Comparison of ENCODE assay signal across 8 cellular contexts in the genomic region with DNA sequence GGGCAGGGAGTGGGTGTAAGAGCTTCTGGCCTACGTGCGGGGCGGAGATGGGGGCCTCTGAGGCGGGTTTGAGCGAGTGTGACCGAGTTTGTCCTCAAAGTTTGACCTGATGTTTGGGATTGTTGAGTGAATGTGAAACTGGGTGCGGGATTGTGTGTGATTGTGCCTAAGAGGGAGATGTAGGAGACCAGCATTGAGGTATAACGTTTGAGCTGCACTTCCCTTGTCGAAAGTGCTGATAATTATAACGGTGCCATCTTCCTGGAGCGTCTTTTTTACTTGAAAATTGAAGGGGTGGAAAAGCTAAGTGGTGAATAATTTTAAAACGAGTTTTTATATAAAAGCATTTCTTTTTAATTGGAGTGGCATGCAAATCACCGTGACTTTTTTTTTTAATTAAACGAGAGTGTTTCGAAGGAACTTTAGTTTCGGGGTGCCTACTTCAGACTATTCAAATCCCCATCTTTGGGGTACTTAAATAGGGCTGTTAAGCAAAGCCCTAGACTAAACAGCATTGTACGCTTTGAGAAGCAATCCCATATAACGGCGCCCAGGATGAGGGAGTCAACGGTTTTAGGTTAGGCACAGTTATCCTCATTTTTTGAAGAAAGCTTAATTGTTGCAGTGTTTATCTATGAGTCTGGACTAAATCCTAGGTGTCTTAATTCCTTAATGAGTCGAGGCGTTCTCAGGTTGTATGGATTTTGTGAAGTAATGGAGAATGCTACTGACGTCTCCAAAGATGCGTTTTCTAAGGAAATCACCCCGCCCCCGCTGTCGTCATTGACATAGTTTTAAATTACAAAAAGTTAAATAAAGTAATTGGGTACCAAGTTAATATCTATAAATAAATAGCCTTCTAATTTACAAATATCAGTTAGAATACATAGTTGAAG. TPM values are rescaled to one million over a fixed set of nuclear protein-coding genes. Genes with fewer than 3 reads are reported as not detected.
DNase-seq lines count a peak whose midpoint lies in the region; ATAC-seq and TF ChIP-seq lines count a peak whose summit lies in the region.

No MANE protein-coding gene starts in this region.

- H3K27ac ChIP-seq in SK-N-SH (ENCODE audit: low read depth in 2 of 2, low read length in 1 of 2), result peak overlapping the region; percentile 82 to 87
- peak overlapping the region; percentile 93 to 99 for H3K27ac ChIP-seq in esophagus (ENCODE audit: low read depth in 2 of 2, low read length in 1 of 2)
- H3K27ac ChIP-seq in osteoblast (ENCODE audit: low read depth, low read length), result peak overlapping the region; percentile 94

- no peak for TF ChIP-seq EP300 in SK-N-SH (IDR thresholded peaks at IDR 0.05; ENCODE audit: borderline replicate concordance in 1 of 2, low read depth in 1 of 2, low read length in 1 of 2)

- H3K27me3 ChIP-seq in SK-N-SH (ENCODE audit: insufficient read depth) (no peaks in the 10 kb centered on the region), esophagus (ENCODE audit: control insufficient read depth in 1 of 2, insufficient read depth in 2 of 2, low read length in 2 of 2) (no peaks in the 10 kb centered on the region), osteoblast (ENCODE audit: insufficient read depth, low read length) (no peaks in the 10 kb centered on the region)

- H3K4me1 ChIP-seq in SK-N-SH (ENCODE audit: control insufficient read depth in 1 of 2, insufficient read depth in 2 of 2, low read depth in 1 of 2, low read length in 1 of 2) (peaks cover 4% of the 10 kb centered on the region in 2 experiments; a peak in 2 of 4 replicates), esophagus (ENCODE audit: control insufficient read depth in 2 of 2, insufficient read depth in 2 of 2, low read length in 1 of 2) (peaks cover 0 to 5% of the 10 kb centered on the region in 2 donors), osteoblast (ENCODE audit: insufficient read depth, low read length) (no peaks in the 10 kb centered on the region)

- WGBS in SK-N-SH (ENCODE audit: low lambda C conversion rate), result 2% methylated on average over 27 of the region's 27 CpGs
- WGBS in esophagus, 2 donors, result 1% methylated on average over 27 of the region's 27 CpGs

- TF ChIP-seq CTCF in SK-N-SH (IDR thresholded peaks at IDR 0.05) (no peak), osteoblast (IDR thresholded peaks at IDR 0.05; ENCODE audit: extremely low read depth, low read depth, low read length) (no peak)

- H3K36me3 ChIP-seq in SK-N-SH (replicated peaks in 1 of 2; ENCODE audit: control insufficient read depth in 1 of 2, insufficient read depth in 2 of 2, low read length in 1 of 2), result peaks cover 0 to 32% of the 10 kb centered on the region in 2 experiments
- no peaks in the 10 kb centered on the region for H3K36me3 ChIP-seq in esophagus (ENCODE audit: control insufficient read depth in 2 of 2, insufficient read depth in 2 of 2, low read length in 1 of 2)
- H3K36me3 ChIP-seq in osteoblast (ENCODE audit: insufficient read depth, low read length), result peaks cover 15% of the 10 kb centered on the region

- CTCF ChIA-PET in SK-N-SH (lab: Yijun Ruan, JAX), result interaction anchor here (1.1 to 1.3 kb wide), 2 partner anchors 30 to 162 kb away, joined by 3 to 4 read pairs; no protein-coding TSS in a partner anchor

- H3K9me3 ChIP-seq in SK-N-SH, result no peaks in the 10 kb centered on the region
- H3K9me3 ChIP-seq in esophagus (ENCODE audit: control insufficient read depth in 2 of 2, insufficient read depth in 1 of 2, low read depth in 1 of 2, low read length in 1 of 2), result no peaks in the 10 kb centered on the region
- H3K9me3 ChIP-seq in osteoblast (ENCODE audit: low read depth, low read length), result no peaks in the 10 kb centered on the region

- H2AFZ ChIP-seq in SK-N-SH (ENCODE audit: low read depth), result peak overlapping the region; percentile 34
- H2AFZ ChIP-seq in osteoblast (ENCODE audit: low read length), result peak overlapping the region; percentile 45

- ATAC-seq in HG02943 (IDR thresholded peaks at IDR 0.05; ENCODE audit: low read depth, unreplicated experiment) (peak; percentile 25), GM18909 (IDR thresholded peaks at IDR 0.05; ENCODE audit: poor library complexity, unreplicated experiment) (no peak)

- POLR2A ChIA-PET in SK-N-SH (lab: Yijun Ruan, JAX), result interaction anchor here (0.5 to 1.7 kb wide), 7 partner anchors 20 to 358 kb away, joined by 3 to 8 read pairs (median 4); partner anchors contain the start of genes POLR2I, TBCB, ZNF260 and ZNF529

- DNase-seq in DMS79 (lab: John Stamatoyannopoulos, UW) (peak; percentile 5), SK-N-SH (peak; percentile 36), osteoblast (ENCODE audit: insufficient read length, low spot score, missing footprints) (peak; percentile 27), NCI-H774 (lab: John Stamatoyannopoulos, UW) (no peak)
- no peak for DNase-seq in activated CD8-positive, alpha-beta memory T cell treated with anti-CD3 and anti-CD28 coated beads, Interleukin-2, amount 50 U/mL, for 48 hours

- peak overlapping the region; percentile 59 to 87 for H3K4me3 ChIP-seq in SK-N-SH (ENCODE audit: low read depth in 2 of 2, low read length in 1 of 2)
- peak overlapping the region; percentile 80 to 98 for H3K4me3 ChIP-seq in esophagus (ENCODE audit: low read depth in 1 of 2, low read length in 2 of 2)
- peak overlapping the region; percentile 83 for H3K4me3 ChIP-seq in osteoblast (ENCODE audit: insufficient read depth, low read length)

- no peaks in the 10 kb centered on the region for H3K9me2 ChIP-seq in SK-N-SH

- H3K4me2 ChIP-seq in SK-N-SH (peak overlapping the region; percentile 88), osteoblast (ENCODE audit: insufficient read depth, low read length) (peak overlapping the region; percentile 96)

- peaks cover 64% of the 10 kb centered on the region for H3K79me2 ChIP-seq in SK-N-SH (ENCODE audit: insufficient read depth)
- H3K79me2 ChIP-seq in osteoblast (ENCODE audit: insufficient read depth, low read length), result peaks cover 72% of the 10 kb centered on the region

- TF ChIP-seq RAD21 in SK-N-SH (IDR thresholded peaks at IDR 0.05; ENCODE audit: low read length), result no peak

- H3K9ac ChIP-seq in SK-N-SH, result peak overlapping the region; percentile 96

- H4K20me1 ChIP-seq in SK-N-SH (ENCODE audit: insufficient read depth), result peaks cover 22% of the 10 kb centered on the region
- peaks cover 21% of the 10 kb centered on the region for H4K20me1 ChIP-seq in osteoblast (ENCODE audit: insufficient read depth, low read length)

- H3F3A ChIP-seq in SK-N-SH (replicated peaks; ENCODE audit: insufficient read depth), result no peaks in the 10 kb centered on the region

TF ChIP-seq in SK-N-SH, 30 proteins besides CTCF, POLR2A, EP300 and RAD21:
- TF ChIP-seq POLR2AphosphoS5 (IDR thresholded peaks at IDR 0.05; ENCODE audit: low read depth, low read length), result peak; percentile 43; the same call in 1 of the 2 replicates
- TF ChIP-seq SIN3A (IDR thresholded peaks at IDR 0.05; ENCODE audit: borderline replicate concordance, low read depth, low read length), result no peak
- no peak for TF ChIP-seq GATA2 (CRISPR knock-in tag; IDR thresholded peaks at IDR 0.05)

RNA-seq across cellular contexts. Expression of gene ZNF146, which starts 0.6 kb away (rescaled TPM):
- polyA plus RNA-seq in SK-N-SH (2012; rRNA removed) (25.4 and 35.8 TPM in 2 replicates), esophagus (10 to 100 TPM; 13.4 to 22.2 TPM)
- polyA plus RNA-seq in SK-N-SH (2012; cell fraction: cytosol; rRNA removed), result 51.1 and 63.3 TPM in 2 replicates
- 9.7 and 21.3 TPM in 2 replicates for polyA plus RNA-seq in SK-N-SH (2012; cell fraction: nucleus; rRNA removed)
- total RNA-seq in osteoblast, result 65.7 and 82.2 TPM in 2 replicates

RNA-seq across cellular contexts. Expression of gene ZNF565, which starts 1.1 kb away (rescaled TPM):
- polyA plus RNA-seq in SK-N-SH (2012; rRNA removed) (1.5 and 1.9 TPM in 2 replicates), esophagus (1 to 10 TPM; 1.9 to 3.5 TPM)
- 1.1 and 1.4 TPM in 2 replicates for polyA plus RNA-seq in SK-N-SH (2012; cell fraction: cytosol; rRNA removed)
- polyA plus RNA-seq in SK-N-SH (2012; cell fraction: nucleus; rRNA removed), result 2.4 and 6.0 TPM in 2 replicates
- total RNA-seq in osteoblast, result 6.9 and 7.1 TPM in 2 replicates

Comparison
In these comparisons a context has a peak if more than half of its experiments do, and no peak if none do; other contexts are left out.
1. DNase-seq: peak in DMS79 (single experiment), SK-N-SH (single experiment) and osteoblast (single experiment); none in activated CD8-positive, alpha-beta memory T cell treated with anti-CD3 and anti-CD28 coated beads, Interleukin-2, amount 50 U/mL, for 48 hours (single experiment) and NCI-H774 (single experiment).
2. Peak in every context shown above with its lines, with median percentiles within 50 percentile points of each other: H3K27ac ChIP-seq and H3K4me3 ChIP-seq.